12 cellular contexts compared by ENCODE assay signal in genomic region chr1:33130297-33130696, GRCh38. TPM values are rescaled to one million over a fixed set of nuclear protein-coding genes. Genes with fewer than 3 reads are reported as not detected.
DNase-seq lines count a peak whose midpoint lies in the region; ATAC-seq lines count a peak whose summit lies in the region.
"Had no signal": no experiment of that assay in that cellular context is flagged by ENCODE, and none has a peak within 500 bp of the region (broad histone marks: within the 10 kb centered on the region; RNA-seq: fewer than 3 reads in every experiment).

No MANE protein-coding gene starts in this region.

- peak overlapping the region in 2 of 8 donors; percentile 0 to 33 for H3K4me3 Mint-ChIP-seq in CD4-positive, alpha-beta memory T cell
- H3K4me3 Mint-ChIP-seq in activated CD8-positive, alpha-beta T cell treated with anti-CD3 and anti-CD28 coated beads, Interleukin-2, amount 10 ng/mL, durations not matched to agents 7 days and 5 days, result no peak overlapping the region

- no peak overlapping the region for H3K27ac ChIP-seq in CD4-positive, alpha-beta memory T cell (ENCODE audit: low read depth, low read length)
- H3K27ac ChIP-seq: esophagus squamous epithelium, prostate gland had no signal

- H3K4me1 ChIP-seq in CD4-positive, alpha-beta memory T cell (ENCODE audit: insufficient read depth, low read length), result peaks cover 34% of the 10 kb centered on the region

- peaks cover 7 to 19% of the 10 kb centered on the region in 2 donors for H3K36me3 Mint-ChIP-seq in CD4-positive, alpha-beta memory T cell
- H3K36me3 Mint-ChIP-seq in activated CD8-positive, alpha-beta T cell treated with anti-CD3 and anti-CD28 coated beads, Interleukin-2, amount 10 ng/mL, durations not matched to agents 7 days and 5 days (ENCODE audit: low read depth), result peaks cover 15% of the 10 kb centered on the region

- H3K4me1 Mint-ChIP-seq in CD4-positive, alpha-beta memory T cell, result peaks cover 34 to 61% (median 48%) of the 10 kb centered on the region in 4 donors
- peaks cover 48% of the 10 kb centered on the region for H3K4me1 Mint-ChIP-seq in activated CD8-positive, alpha-beta T cell treated with anti-CD3 and anti-CD28 coated beads, Interleukin-2, amount 10 ng/mL, durations not matched to agents 7 days and 5 days (ENCODE audit: low read depth)

- peaks cover 0 to 2% (median 0%) of the 10 kb centered on the region in 8 donors for H3K9me3 Mint-ChIP-seq in CD4-positive, alpha-beta memory T cell
- H3K9me3 Mint-ChIP-seq in activated CD8-positive, alpha-beta T cell treated with anti-CD3 and anti-CD28 coated beads, Interleukin-2, amount 10 ng/mL, durations not matched to agents 7 days and 5 days (ENCODE audit: insufficient read depth), result no peaks in the 10 kb centered on the region

- intact Hi-C loops in CD4-positive, alpha-beta memory T cell (cut with micrococcal nuclease), result no loop called here
- intact Hi-C loops in sciatic nerve (cut with DNase I), result loop anchor here (10.0 kb wide), 1 partner anchor 235 kb away; no protein-coding TSS in a partner anchor

- H3K36me3 ChIP-seq in CD4-positive, alpha-beta memory T cell (ENCODE audit: insufficient read depth, low read length), result no peaks in the 10 kb centered on the region
- H3K36me3 ChIP-seq: prostate gland had no signal

- CTCF ChIA-PET in CD4-positive, alpha-beta memory T cell (lab: Charles Lee; ENCODE audit: partially characterized antibody), result no interaction called here
- CTCF ChIA-PET in activated CD8-positive, alpha-beta T cell treated with anti-CD3 and anti-CD28 coated beads, Interleukin-2, amount 10 ng/mL, durations not matched to agents 7 days and 5 days (lab: Charles Lee), result interaction anchor here (0.7 kb wide), 1 partner anchor 51 kb away, joined by 4 read pairs; the partner anchor contains the start of gene TRIM62

- H3K9me3 ChIP-seq in CD4-positive, alpha-beta memory T cell (ENCODE audit: control insufficient read depth in 1 of 2, low read length in 2 of 2), result no peaks in the 10 kb centered on the region
- H3K9me3 ChIP-seq: esophagus squamous epithelium, prostate gland had no signal

- POLR2A ChIA-PET in CD4-positive, alpha-beta memory T cell (lab: Charles Lee; ENCODE audit: partially characterized antibody), result interaction anchor here (1.4 kb wide), 1 partner anchor 31 kb away, joined by 5 read pairs; no protein-coding TSS in a partner anchor
- POLR2A ChIA-PET in activated CD8-positive, alpha-beta T cell treated with anti-CD3 and anti-CD28 coated beads, Interleukin-2, amount 10 ng/mL, durations not matched to agents 7 days and 5 days (lab: Charles Lee), result no interaction called here

- no peak for DNase-seq in CD4-positive, alpha-beta memory T cell
- DNase-seq in HCEC 1CT (peak; percentile 42), kidney tubule cell (ENCODE audit: low spot score) (peak; percentile 45), sciatic nerve (ENCODE audit: low spot score) (no peak), C1 segment of cervical spinal cord (lab: John Stamatoyannopoulos, UW) (no peak)
- DNase-seq in activated CD8-positive, alpha-beta T cell treated with anti-CD3 and anti-CD28 coated beads, Interleukin-2, amount 10 ng/mL, durations not matched to agents 7 days and 5 days, result no peak
- DNase-seq: amygdala, esophagus squamous epithelium, NCI-H446 had no signal

- no peaks in the 10 kb centered on the region for H3K27me3 Mint-ChIP-seq in CD4-positive, alpha-beta memory T cell
- no peaks in the 10 kb centered on the region for H3K27me3 Mint-ChIP-seq in activated CD8-positive, alpha-beta T cell treated with anti-CD3 and anti-CD28 coated beads, Interleukin-2, amount 10 ng/mL, durations not matched to agents 7 days and 5 days (ENCODE audit: low read depth)

- no peak overlapping the region for H3K4me3 ChIP-seq in CD4-positive, alpha-beta memory T cell (ENCODE audit: low read length in 2 of 2)
- H3K4me3 ChIP-seq: esophagus squamous epithelium, prostate gland had no signal

- peak overlapping the region; percentile 72 to 98 (median 88) for H3K27ac Mint-ChIP-seq in CD4-positive, alpha-beta memory T cell
- peak overlapping the region; percentile 33 for H3K27ac Mint-ChIP-seq in activated CD8-positive, alpha-beta T cell treated with anti-CD3 and anti-CD28 coated beads, Interleukin-2, amount 10 ng/mL, durations not matched to agents 7 days and 5 days

- no peak for ATAC-seq in activated CD8-positive, alpha-beta T cell treated with anti-CD3 and anti-CD28 coated beads, Interleukin-2, amount 10 ng/mL, durations not matched to agents 7 days and 5 days
- ATAC-seq in HG02884 (IDR thresholded peaks at IDR 0.05; ENCODE audit: unreplicated experiment) (no peak), HG02763 (IDR thresholded peaks at IDR 0.05; ENCODE audit: unreplicated experiment) (no peak), sciatic nerve (no peak)

- no peaks in the 10 kb centered on the region for H3K27me3 ChIP-seq in CD4-positive, alpha-beta memory T cell (ENCODE audit: insufficient read depth, low read length)
- H3K27me3 ChIP-seq: esophagus squamous epithelium had no signal

RNA-seq across cellular contexts. Expression of gene AZIN2, which starts 49.3 kb away (rescaled TPM):
- total RNA-seq in CD4-positive, alpha-beta memory T cell, result 1 to 10 TPM; 6.9 to 8.0 TPM
- polyA plus RNA-seq in CD4-positive, alpha-beta memory T cell, result 1 to 10 TPM; 5.4 to 6.7 TPM
- total RNA-seq in activated CD8-positive, alpha-beta T cell treated with anti-CD3 and anti-CD28 coated beads, Interleukin-2, amount 10 ng/mL, durations not matched to agents 7 days and 5 days, result 10 to 100 TPM; 11.0 to 12.0 TPM
- total RNA-seq in sciatic nerve, result 12.4 TPM

RNA-seq across cellular contexts. Expression of gene TRIM62, which starts 51.5 kb away (rescaled TPM):
- total RNA-seq in CD4-positive, alpha-beta memory T cell, result 10 to 100 TPM; 20.0 to 26.2 TPM
- polyA plus RNA-seq in CD4-positive, alpha-beta memory T cell, result 1 to 10 TPM; 7.2 to 7.6 TPM
- total RNA-seq in activated CD8-positive, alpha-beta T cell treated with anti-CD3 and anti-CD28 coated beads, Interleukin-2, amount 10 ng/mL, durations not matched to agents 7 days and 5 days, result 10 to 100 TPM in 1 of 2 experiments, 1 to 10 TPM in 1; 9.7 to 10.0 TPM
- total RNA-seq in sciatic nerve, result 12.7 TPM

Comparison
In these comparisons a context has a peak if more than half of its experiments do, and no peak if none do; other contexts are left out.
1. DNase-seq: peak in HCEC 1CT (single experiment) and kidney tubule cell (single experiment); none in CD4-positive, alpha-beta memory T cell (0 of 5), activated CD8-positive, alpha-beta T cell treated with anti-CD3 and anti-CD28 coated beads, Interleukin-2, amount 10 ng/mL, durations not matched to agents 7 days and 5 days (single experiment), sciatic nerve (single experiment) and C1 segment of cervical spinal cord (0 of 14).